ENCODE assay signal across 26 cellular contexts in genomic region chr19:3978145-3978544, GRCh38. TPM values are rescaled to one million over a fixed set of nuclear protein-coding genes. Genes with fewer than 3 reads are reported as not detected.
A peak's percentile ranks its signal among the peaks of the same experiment; 100 is the strongest.
DNase-seq lines count a peak whose midpoint lies in the region; ATAC-seq and TF ChIP-seq lines count a peak whose summit lies in the region.
"Had no signal": no experiment of that assay in that cellular context is flagged by ENCODE, and none has a peak within 500 bp of the region (broad histone marks: within the 10 kb centered on the region; RNA-seq: fewer than 3 reads in every experiment).

No MANE protein-coding gene starts in this region.

- peaks cover 65% of the 10 kb centered on the region for H3K36me3 Mint-ChIP-seq in activated CD8-positive, alpha-beta T cell treated with anti-CD3 and anti-CD28 coated beads for 36 hours (ENCODE audit: low read depth)
- peaks cover 68% of the 10 kb centered on the region for H3K36me3 Mint-ChIP-seq in activated CD8-positive, alpha-beta T cell treated with anti-CD3 and anti-CD28 coated beads, Interleukin-2, amount 10 ng/mL, durations not matched to agents 7 days and 5 days (ENCODE audit: low read depth)
- peaks cover 79% of the 10 kb centered on the region for H3K36me3 Mint-ChIP-seq in central memory CD8-positive, alpha-beta T cell (ENCODE audit: insufficient read depth)

- intact Hi-C loops in activated CD8-positive, alpha-beta T cell treated with anti-CD3 and anti-CD28 coated beads for 36 hours (cut with micrococcal nuclease) = no loop called here

- no peak for ATAC-seq in activated CD8-positive, alpha-beta T cell treated with anti-CD3 and anti-CD28 coated beads for 36 hours
- ATAC-seq in activated CD8-positive, alpha-beta T cell treated with anti-CD3 and anti-CD28 coated beads, Interleukin-2, amount 10 ng/mL, durations not matched to agents 7 days and 5 days = no peak
- no peak for ATAC-seq in central memory CD8-positive, alpha-beta T cell (replicated peaks; ENCODE audit: extremely low read depth, poor library complexity, severe bottlenecking)
- ATAC-seq in activated CD4-positive, CD25-positive, alpha-beta regulatory T cell treated with anti-CD3 and anti-CD28 coated beads, Interleukin-2, amount 50 U/mL, for 24 hours = no peak
- ATAC-seq in GM18909 (IDR thresholded peaks at IDR 0.05; ENCODE audit: poor library complexity, unreplicated experiment) = no peak
- ATAC-seq: left ventricle myocardium superior had no signal

- peaks cover 28% of the 10 kb centered on the region for H3K4me1 Mint-ChIP-seq in activated CD8-positive, alpha-beta T cell treated with anti-CD3 and anti-CD28 coated beads for 36 hours (ENCODE audit: low read depth)
- peaks cover 22% of the 10 kb centered on the region for H3K4me1 Mint-ChIP-seq in activated CD8-positive, alpha-beta T cell treated with anti-CD3 and anti-CD28 coated beads, Interleukin-2, amount 10 ng/mL, durations not matched to agents 7 days and 5 days (ENCODE audit: low read depth)
- peaks cover 14% of the 10 kb centered on the region for H3K4me1 Mint-ChIP-seq in central memory CD8-positive, alpha-beta T cell

- TF ChIP-seq CTCF in activated CD8-positive, alpha-beta T cell treated with anti-CD3 and anti-CD28 coated beads for 36 hours (IDR thresholded peaks at IDR 0.05) = no peak
- TF ChIP-seq CTCF in osteoblast (IDR thresholded peaks at IDR 0.05; ENCODE audit: extremely low read depth, low read depth, low read length) = no peak

- POLR2A ChIA-PET in activated CD8-positive, alpha-beta T cell treated with anti-CD3 and anti-CD28 coated beads for 36 hours (lab: Charles Lee) = interaction anchor here (0.6 to 2.4 kb wide), 5 partner anchors 10 to 422 kb away, joined by 3 to 12 read pairs (median 6); no protein-coding TSS in a partner anchor
- POLR2A ChIA-PET in activated CD8-positive, alpha-beta T cell treated with anti-CD3 and anti-CD28 coated beads, Interleukin-2, amount 10 ng/mL, durations not matched to agents 7 days and 5 days (lab: Charles Lee) = no interaction called here

- H3K79me2 ChIP-seq in osteoblast (ENCODE audit: insufficient read depth, low read length) = peaks cover 78% of the 10 kb centered on the region

- peaks cover 77% of the 10 kb centered on the region for H4K20me1 ChIP-seq in osteoblast (ENCODE audit: insufficient read depth, low read length)

- H3K27ac ChIP-seq in osteoblast (ENCODE audit: low read depth, low read length) = no peak overlapping the region
- H3K27ac ChIP-seq: dorsolateral prefrontal cortex, neutrophil, spleen, transverse colon had no signal

- no peaks in the 10 kb centered on the region for H3K27me3 Mint-ChIP-seq in activated CD8-positive, alpha-beta T cell treated with anti-CD3 and anti-CD28 coated beads for 36 hours
- H3K27me3 Mint-ChIP-seq in activated CD8-positive, alpha-beta T cell treated with anti-CD3 and anti-CD28 coated beads, Interleukin-2, amount 10 ng/mL, durations not matched to agents 7 days and 5 days (ENCODE audit: low read depth) = no peaks in the 10 kb centered on the region
- no peaks in the 10 kb centered on the region for H3K27me3 Mint-ChIP-seq in central memory CD8-positive, alpha-beta T cell

- no peak for DNase-seq in activated CD8-positive, alpha-beta T cell treated with anti-CD3 and anti-CD28 coated beads for 36 hours
- no peak for DNase-seq in activated CD8-positive, alpha-beta T cell treated with anti-CD3 and anti-CD28 coated beads, Interleukin-2, amount 10 ng/mL, durations not matched to agents 7 days and 5 days
- peak; percentile 32 for DNase-seq in H7
- DNase-seq in central memory CD8-positive, alpha-beta T cell (ENCODE audit: low spot score in 2 of 2) = no peak
- peak; percentile 68 for DNase-seq in osteoblast (ENCODE audit: insufficient read length, low spot score, missing footprints)
- no peak for DNase-seq in NCI-H146 treated with DMSO at 0.1 percent for 48 hours (lab: John Stamatoyannopoulos, UW; ENCODE audit: unreplicated experiment)
- DNase-seq: activated naive CD4-positive, alpha-beta T cell; dorsolateral prefrontal cortex; EL; left ventricle myocardium superior; NCI-H1436; NCI-H510A treated with DMSO at 0.1 percent for 48 hours; NK-92 treated with Interleukin-12 subunit alpha and Interleukin-12 subunit beta, amount 100 ng/mL, for 24 hours; spleen; stimulated activated CD4-positive, alpha-beta T cell treated with anti-CD3 and anti-CD28 coated beads, Interleukin-4, amount 100 ng/mL, for 1 hour; transverse colon had no signal

- H3K36me3 ChIP-seq in H7 (replicated peaks; ENCODE audit: control insufficient read depth, insufficient read depth, low read length) (peaks cover 71% of the 10 kb centered on the region), osteoblast (ENCODE audit: insufficient read depth, low read length) (peaks cover 81% of the 10 kb centered on the region)

- H3K4me3 Mint-ChIP-seq in activated CD8-positive, alpha-beta T cell treated with anti-CD3 and anti-CD28 coated beads for 36 hours = no peak overlapping the region
- no peak overlapping the region for H3K4me3 Mint-ChIP-seq in activated CD8-positive, alpha-beta T cell treated with anti-CD3 and anti-CD28 coated beads, Interleukin-2, amount 10 ng/mL, durations not matched to agents 7 days and 5 days
- peak overlapping the region; percentile 18 for H3K4me3 Mint-ChIP-seq in central memory CD8-positive, alpha-beta T cell
- H3K4me3 Mint-ChIP-seq: T-helper 1 cell treated with Interleukin-12 subunit alpha and Interleukin-12 subunit beta and Interleukin-4 antibody, amounts not matched to agents 30 μg/mL and 1 μg/mL, for 36 hours had no signal

- H3K4me3 ChIP-seq in H7 (ENCODE audit: insufficient read depth, low read depth, low read length) (no peak overlapping the region), osteoblast (ENCODE audit: insufficient read depth, low read length) (no peak overlapping the region)
- H3K4me3 ChIP-seq: dorsolateral prefrontal cortex, spleen, transverse colon had no signal

- CTCF ChIA-PET in activated CD8-positive, alpha-beta T cell treated with anti-CD3 and anti-CD28 coated beads for 36 hours (lab: Charles Lee) = no interaction called here
- CTCF ChIA-PET in activated CD8-positive, alpha-beta T cell treated with anti-CD3 and anti-CD28 coated beads, Interleukin-2, amount 10 ng/mL, durations not matched to agents 7 days and 5 days (lab: Charles Lee) = interaction anchor here (1.1 kb wide), 1 partner anchor 162 kb away, joined by 3 read pairs; no protein-coding TSS in a partner anchor

- no peaks in the 10 kb centered on the region for H3K9me3 Mint-ChIP-seq in activated CD8-positive, alpha-beta T cell treated with anti-CD3 and anti-CD28 coated beads for 36 hours
- H3K9me3 Mint-ChIP-seq in activated CD8-positive, alpha-beta T cell treated with anti-CD3 and anti-CD28 coated beads, Interleukin-2, amount 10 ng/mL, durations not matched to agents 7 days and 5 days (ENCODE audit: insufficient read depth) = no peaks in the 10 kb centered on the region
- H3K9me3 Mint-ChIP-seq in central memory CD8-positive, alpha-beta T cell = no peaks in the 10 kb centered on the region
- H3K9me3 Mint-ChIP-seq: T-helper 1 cell treated with Interleukin-12 subunit alpha and Interleukin-12 subunit beta and Interleukin-4 antibody, amounts not matched to agents 30 μg/mL and 1 μg/mL, for 36 hours had no signal

- H3K4me1 ChIP-seq in osteoblast (ENCODE audit: insufficient read depth, low read length) = peaks cover 10% of the 10 kb centered on the region

- no peaks in the 10 kb centered on the region for H3K27me3 ChIP-seq in H7 (ENCODE audit: control insufficient read depth, insufficient read depth, low read length)
- H3K27me3 ChIP-seq in osteoblast (ENCODE audit: insufficient read depth, low read length) = no peaks in the 10 kb centered on the region
- H3K27me3 ChIP-seq: dorsolateral prefrontal cortex, neutrophil, spleen, transverse colon had no signal

- peak overlapping the region; percentile 48 for H3K27ac Mint-ChIP-seq in activated CD8-positive, alpha-beta T cell treated with anti-CD3 and anti-CD28 coated beads for 36 hours
- no peak overlapping the region for H3K27ac Mint-ChIP-seq in activated CD8-positive, alpha-beta T cell treated with anti-CD3 and anti-CD28 coated beads, Interleukin-2, amount 10 ng/mL, durations not matched to agents 7 days and 5 days
- H3K27ac Mint-ChIP-seq in central memory CD8-positive, alpha-beta T cell (ENCODE audit: low read depth) = no peak overlapping the region
- H3K27ac Mint-ChIP-seq: T-helper 1 cell treated with Interleukin-12 subunit alpha and Interleukin-12 subunit beta and Interleukin-4 antibody, amounts not matched to agents 30 μg/mL and 1 μg/mL, for 36 hours had no signal

- no peak overlapping the region for H2AFZ ChIP-seq in osteoblast (ENCODE audit: low read length)

- H3K9me3 ChIP-seq in osteoblast (ENCODE audit: low read depth, low read length) = no peaks in the 10 kb centered on the region
- H3K9me3 ChIP-seq: neutrophil, spleen, transverse colon had no signal

- no peak overlapping the region for H3K4me2 ChIP-seq in osteoblast (ENCODE audit: insufficient read depth, low read length)

RNA-seq across cellular contexts. Expression of gene EEF2, which starts 7.1 kb away (rescaled TPM):
- total RNA-seq in activated CD8-positive, alpha-beta T cell treated with anti-CD3 and anti-CD28 coated beads for 36 hours = 1,000 to 10,000 TPM; 3,533 to 3,625 TPM
- 1,000 to 10,000 TPM; 1,524 to 1,558 TPM for total RNA-seq in activated CD8-positive, alpha-beta T cell treated with anti-CD3 and anti-CD28 coated beads, Interleukin-2, amount 10 ng/mL, durations not matched to agents 7 days and 5 days
- 2,968 and 3,290 TPM in 2 replicates for total RNA-seq in H7 (2014; rRNA removed; shearing (Covaris generic))
- total RNA-seq in osteoblast = 2,656 and 2,968 TPM in 2 replicates

RNA-seq across cellular contexts. Expression of gene DAPK3, which starts 7.2 kb away (rescaled TPM):
- total RNA-seq in activated CD8-positive, alpha-beta T cell treated with anti-CD3 and anti-CD28 coated beads for 36 hours = 10 to 100 TPM; 27.2 to 27.5 TPM
- total RNA-seq in activated CD8-positive, alpha-beta T cell treated with anti-CD3 and anti-CD28 coated beads, Interleukin-2, amount 10 ng/mL, durations not matched to agents 7 days and 5 days = 10 to 100 TPM; 43.0 to 44.9 TPM
- 124 and 131 TPM in 2 replicates for total RNA-seq in H7 (2014; rRNA removed; shearing (Covaris generic))
- total RNA-seq in osteoblast = 122 and 131 TPM in 2 replicates

RNA-seq across cellular contexts. Expression of gene PIAS4, which starts 29.4 kb away (rescaled TPM):
- total RNA-seq in activated CD8-positive, alpha-beta T cell treated with anti-CD3 and anti-CD28 coated beads for 36 hours = 10 to 100 TPM; 22.2 TPM
- total RNA-seq in activated CD8-positive, alpha-beta T cell treated with anti-CD3 and anti-CD28 coated beads, Interleukin-2, amount 10 ng/mL, durations not matched to agents 7 days and 5 days = 10 to 100 TPM; 34.2 to 35.6 TPM
- 47.9 and 54.4 TPM in 2 replicates for total RNA-seq in H7 (2014; rRNA removed; shearing (Covaris generic))
- total RNA-seq in osteoblast = 14.7 and 21.4 TPM in 2 replicates

RNA-seq across cellular contexts. Expression of gene NMRK2, which starts 45.3 kb away (rescaled TPM):
- total RNA-seq in activated CD8-positive, alpha-beta T cell treated with anti-CD3 and anti-CD28 coated beads for 36 hours = not detected
- total RNA-seq in activated CD8-positive, alpha-beta T cell treated with anti-CD3 and anti-CD28 coated beads, Interleukin-2, amount 10 ng/mL, durations not matched to agents 7 days and 5 days = not detected
- 59.4 and 60.1 TPM in 2 replicates for total RNA-seq in H7 (2014; rRNA removed; shearing (Covaris generic))
- total RNA-seq in osteoblast = not detected in 2 replicates
- total RNA-seq: A172, fibroblast of villous mesenchyme, H4, MCF 10A, mucosa of gallbladder, renal cortical epithelial cell, spleen had no signal

Comparison
In these comparisons a context has a peak if more than half of its experiments do, and no peak if none do; other contexts are left out.
1. DNase-seq: peak in H7 (single experiment) and osteoblast (single experiment); none in activated CD8-positive, alpha-beta T cell treated with anti-CD3 and anti-CD28 coated beads for 36 hours (single experiment), activated CD8-positive, alpha-beta T cell treated with anti-CD3 and anti-CD28 coated beads, Interleukin-2, amount 10 ng/mL, durations not matched to agents 7 days and 5 days (single experiment), central memory CD8-positive, alpha-beta T cell (0 of 2) and NCI-H146 treated with DMSO at 0.1 percent for 48 hours (single experiment).